23 cellular contexts compared by ENCODE assay signal in genomic region chr1:95115708-95116137, GRCh38. TPM values are rescaled to one million over a fixed set of nuclear protein-coding genes. Genes with fewer than 3 reads are reported as not detected.
DNase-seq lines count a peak whose midpoint lies in the region; ATAC-seq lines count a peak whose summit lies in the region.
"Had no signal": no experiment of that assay in that cellular context is flagged by ENCODE, and none has a peak within 500 bp of the region (broad histone marks: within the 10 kb centered on the region; RNA-seq: fewer than 3 reads in every experiment).

No MANE protein-coding gene starts in this region.

- no peak overlapping the region for H3K27ac Mint-ChIP-seq in activated naive CD4-positive, alpha-beta T cell treated with anti-CD3 and anti-CD28 coated beads, Interleukin-2, amount 50 U/mL, for 24 hours
- H3K27ac Mint-ChIP-seq in activated naive CD4-positive, alpha-beta T cell treated with anti-CD3 and anti-CD28 coated beads, Interleukin-2, amount 50 U/mL, for 72 hours = no peak overlapping the region
- H3K27ac Mint-ChIP-seq: activated CD8-positive, alpha-beta T cell treated with anti-CD3 and anti-CD28 coated beads for 36 hours; activated naive CD4-positive, alpha-beta T cell treated with anti-CD3 and anti-CD28 coated beads for 36 hours; activated T-cell treated with anti-CD3 and anti-CD28 coated beads, Interleukin-2, amount 50 U/mL, for 24 hours; WTC11 had no signal

- H3K36me3 Mint-ChIP-seq in activated naive CD4-positive, alpha-beta T cell treated with anti-CD3 and anti-CD28 coated beads, Interleukin-2, amount 50 U/mL, for 24 hours = no peaks in the 10 kb centered on the region
- H3K36me3 Mint-ChIP-seq in activated naive CD4-positive, alpha-beta T cell treated with anti-CD3 and anti-CD28 coated beads, Interleukin-2, amount 50 U/mL, for 72 hours = peaks cover 0 to 4% of the 10 kb centered on the region in 2 donors
- H3K36me3 Mint-ChIP-seq: IgD-negative memory B cell, WTC11 had no signal

- peaks cover 30% of the 10 kb centered on the region for H3K27me3 Mint-ChIP-seq in activated naive CD4-positive, alpha-beta T cell treated with anti-CD3 and anti-CD28 coated beads, Interleukin-2, amount 50 U/mL, for 24 hours

- H3K9me3 Mint-ChIP-seq in activated naive CD4-positive, alpha-beta T cell treated with anti-CD3 and anti-CD28 coated beads, Interleukin-2, amount 50 U/mL, for 24 hours = no peaks in the 10 kb centered on the region
- H3K9me3 Mint-ChIP-seq in activated naive CD4-positive, alpha-beta T cell treated with anti-CD3 and anti-CD28 coated beads, Interleukin-2, amount 50 U/mL, for 72 hours = no peaks in the 10 kb centered on the region
- H3K9me3 Mint-ChIP-seq: activated CD8-positive, alpha-beta T cell treated with anti-CD3 and anti-CD28 coated beads for 36 hours; activated naive CD4-positive, alpha-beta T cell treated with anti-CD3 and anti-CD28 coated beads for 36 hours; activated T-cell treated with anti-CD3 and anti-CD28 coated beads, Interleukin-2, amount 50 U/mL, for 24 hours; IgD-negative memory B cell; WTC11 had no signal

- peak overlapping the region; percentile 27 for H3K4me3 Mint-ChIP-seq in activated naive CD4-positive, alpha-beta T cell treated with anti-CD3 and anti-CD28 coated beads, Interleukin-2, amount 50 U/mL, for 24 hours

- no peak for DNase-seq in activated naive CD4-positive, alpha-beta T cell treated with anti-CD3 and anti-CD28 coated beads, Interleukin-2, amount 50 U/mL, for 72 hours (ENCODE audit: low spot score in 2 of 2)
- DNase-seq in OCI-M1 (lab: John Stamatoyannopoulos, UW) (peak; percentile 76), inferior parietal cortex (ENCODE audit: extremely low spot score) (peak; percentile 48), renal cortical epithelial cell (ENCODE audit: low read depth) (peak; percentile 36), RKO (ENCODE audit: low spot score) (no peak), EL (no peak), NOMO-1 treated with dmso at 0.1 percent for 144 hours (lab: John Stamatoyannopoulos, UW; ENCODE audit: unreplicated experiment) (no peak)
- DNase-seq: activated CD8-positive, alpha-beta T cell treated with anti-CD3 and anti-CD28 coated beads for 36 hours; activated naive CD4-positive, alpha-beta T cell treated with anti-CD3 and anti-CD28 coated beads for 36 hours; activated T-cell treated with anti-CD3 and anti-CD28 coated beads, Interleukin-2, amount 50 U/mL, for 24 hours; colonic mucosa; H7; heart right ventricle; NCI-H1048; NCI-H2107; NCI-H524; SHP77 treated with DMSO at 0.1 percent for 48 hours; stimulated activated CD4-positive, alpha-beta T cell treated with anti-CD3 and anti-CD28 coated beads, Interleukin-4, amount 100 ng/mL, for 24 hours had no signal

- H3K4me1 Mint-ChIP-seq in activated naive CD4-positive, alpha-beta T cell treated with anti-CD3 and anti-CD28 coated beads, Interleukin-2, amount 50 U/mL, for 24 hours = peaks cover 11% of the 10 kb centered on the region

- no peak for ATAC-seq in activated naive CD4-positive, alpha-beta T cell treated with anti-CD3 and anti-CD28 coated beads, Interleukin-2, amount 50 U/mL, for 72 hours
- ATAC-seq: heart right ventricle, WTC11 had no signal

RNA-seq across cellular contexts. Expression of gene TLCD4, which starts 1.4 kb away (rescaled TPM):
- under 1 TPM; 0.34 to 0.49 TPM for total RNA-seq in activated naive CD4-positive, alpha-beta T cell treated with anti-CD3 and anti-CD28 coated beads, Interleukin-2, amount 50 U/mL, for 72 hours
- 9.5 and 16.7 TPM in 2 replicates for total RNA-seq in renal cortical epithelial cell
- total RNA-seq: A673; T-helper 1 cell treated with Interleukin-12 subunit alpha and Interleukin-12 subunit beta and Interleukin-4 antibody, amounts not matched to agents 30 ng/mL and 1 ng/mL, for 36 hours had no signal

RNA-seq across cellular contexts. Expression of gene ALG14, which starts 43.0 kb away (rescaled TPM):
- total RNA-seq in activated naive CD4-positive, alpha-beta T cell treated with anti-CD3 and anti-CD28 coated beads, Interleukin-2, amount 50 U/mL, for 72 hours = 1 to 10 TPM; 3.7 to 9.1 TPM
- total RNA-seq in renal cortical epithelial cell = 1.5 and 1.7 TPM in 2 replicates

Comparison
In these comparisons a context has a peak if more than half of its experiments do, and no peak if none do; other contexts are left out.
1. DNase-seq: peak in OCI-M1 (single experiment), inferior parietal cortex (single experiment) and renal cortical epithelial cell (single experiment); none in activated naive CD4-positive, alpha-beta T cell treated with anti-CD3 and anti-CD28 coated beads, Interleukin-2, amount 50 U/mL, for 72 hours (0 of 2), RKO (single experiment), EL (single experiment) and NOMO-1 treated with dmso at 0.1 percent for 144 hours (single experiment).